8 cellular contexts compared by ENCODE assay signal in the genomic region with DNA sequence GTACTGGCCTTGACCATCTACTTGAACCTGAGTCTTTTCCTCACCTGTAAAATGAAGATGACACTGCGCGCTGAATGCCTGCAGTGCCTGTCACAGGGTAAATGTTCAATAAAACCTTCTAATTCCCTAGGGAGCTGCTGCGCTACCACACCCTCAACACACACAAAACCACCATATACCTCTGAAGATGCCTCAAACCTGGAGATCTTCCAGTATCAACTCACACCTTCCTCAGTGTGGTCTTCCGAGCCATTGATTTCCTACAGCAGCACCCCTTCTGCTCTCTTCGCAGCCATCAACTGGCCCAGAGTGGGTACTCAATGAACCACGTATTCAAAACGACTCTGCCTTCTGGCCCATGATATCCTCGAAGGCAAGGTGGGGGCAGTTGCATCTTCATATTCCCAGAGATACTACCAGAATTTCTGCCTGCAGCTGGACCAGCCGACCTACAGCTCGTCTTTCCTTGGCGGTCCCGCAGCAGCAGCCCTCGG. TPM values are rescaled to one million over a fixed set of nuclear protein-coding genes. Genes with fewer than 3 reads are reported as not detected.
DNase-seq lines count a peak whose midpoint lies in the region; ATAC-seq lines count a peak whose summit lies in the region.

No MANE protein-coding gene starts in this region.

- H3K27me3 ChIP-seq in HUES48 (ENCODE audit: control insufficient read depth, insufficient read depth, low read length) (no peaks in the 10 kb centered on the region), muscle layer of duodenum (ENCODE audit: low read depth, low read length) (no peaks in the 10 kb centered on the region)

- H3K9ac ChIP-seq in HUES48 (ENCODE audit: low read depth, low read length) = peak overlapping the region; percentile 99

- peak; percentile 36 for DNase-seq in cerebellum (ENCODE audit: low spot score)
- no peak for DNase-seq in NCI-H187 treated with DMSO at 0.1 percent for 48 hours (lab: John Stamatoyannopoulos, UW)
- no peak for DNase-seq in left lobe of liver (ENCODE audit: low spot score)

- H3K9me3 ChIP-seq in HUES48 (ENCODE audit: control insufficient read depth, insufficient read depth, low read length) = no peaks in the 10 kb centered on the region
- H3K9me3 ChIP-seq in muscle layer of duodenum (ENCODE audit: control insufficient read depth in 1 of 2, low read length in 2 of 2) = no peaks in the 10 kb centered on the region

- H3K4me3 ChIP-seq in HUES48 (ENCODE audit: low read depth, low read length) = peak overlapping the region; percentile 95
- H3K4me3 ChIP-seq in muscle layer of duodenum (ENCODE audit: low read depth in 1 of 2, low read length in 2 of 2) = peak overlapping the region; percentile 87 to 94

- peak; percentile 10 for ATAC-seq in GM18867 (IDR thresholded peaks at IDR 0.05; ENCODE audit: unreplicated experiment)
- ATAC-seq in HG03460 (IDR thresholded peaks at IDR 0.05; ENCODE audit: unreplicated experiment) = no peak
- ATAC-seq in left lobe of liver = no peak
- ATAC-seq in HG02870 (IDR thresholded peaks at IDR 0.05; ENCODE audit: unreplicated experiment) = no peak

- peaks cover 16% of the 10 kb centered on the region for H3K4me1 ChIP-seq in HUES48 (ENCODE audit: control insufficient read depth, insufficient read depth, low read length)
- peaks cover 3 to 29% of the 10 kb centered on the region in 2 donors for H3K4me1 ChIP-seq in muscle layer of duodenum (ENCODE audit: control insufficient read depth in 1 of 2, insufficient read depth in 2 of 2, low read length in 2 of 2)

- H3K27ac ChIP-seq in HUES48 (ENCODE audit: low read depth, low read length) (peak overlapping the region; percentile 89), muscle layer of duodenum (ENCODE audit: low read length) (peak overlapping the region; percentile 100)

- peaks cover 50% of the 10 kb centered on the region for H3K36me3 ChIP-seq in HUES48 (ENCODE audit: control insufficient read depth, insufficient read depth, low read length)
- peaks cover 38 to 40% of the 10 kb centered on the region in 2 donors for H3K36me3 ChIP-seq in muscle layer of duodenum (ENCODE audit: control insufficient read depth in 1 of 2, insufficient read depth in 2 of 2, low read length in 2 of 2)

RNA-seq across cellular contexts. Expression of a gene that starts 0.7 kb away (rescaled TPM):
- total RNA-seq in cerebellum (1,138 TPM), left lobe of liver (414 TPM)

RNA-seq across cellular contexts. Expression of a gene that starts 44.2 kb away (rescaled TPM):
- 18.2 TPM for total RNA-seq in cerebellum
- 7.2 TPM for total RNA-seq in left lobe of liver
